Comparison of ENCODE assay signal across 20 cellular contexts in genomic region chr11:46643986-46644385, GRCh38. TPM values are rescaled to one million over a fixed set of nuclear protein-coding genes. Genes with fewer than 3 reads are reported as not detected.
A peak's percentile ranks its signal among the peaks of the same experiment; 100 is the strongest.
DNase-seq lines count a peak whose midpoint lies in the region; ATAC-seq and TF ChIP-seq lines count a peak whose summit lies in the region.
"Had no signal": no experiment of that assay in that cellular context is flagged by ENCODE, and none has a peak within 500 bp of the region (broad histone marks: within the 10 kb centered on the region; RNA-seq: fewer than 3 reads in every experiment).

No MANE protein-coding gene starts in this region.

- H3K36me3 Mint-ChIP-seq in GM23338 (ENCODE audit: low read depth) (peaks cover 37% of the 10 kb centered on the region; the same call in 2 of the 3 replicates), T-helper 17 cell (ENCODE audit: low read depth) (peaks cover 5% of the 10 kb centered on the region)

- peaks cover 2% of the 10 kb centered on the region for H3K27me3 Mint-ChIP-seq in GM23338 (ENCODE audit: insufficient read depth, low read depth, poor library complexity)
- H3K27me3 Mint-ChIP-seq in T-helper 17 cell = no peaks in the 10 kb centered on the region
- H3K27me3 Mint-ChIP-seq: B cell; CD4-positive, CD25-positive, alpha-beta regulatory T cell had no signal

- H4K20me1 ChIP-seq in GM23338 (replicated peaks; ENCODE audit: insufficient read depth) = peaks cover 12% of the 10 kb centered on the region; the same call in 1 of the 2 replicates

- no peaks in the 10 kb centered on the region for H3K4me1 ChIP-seq in GM23338 (ENCODE audit: insufficient read depth)
- H3K4me1 ChIP-seq: BLaER1 had no signal

- 0 out of 2 replicates have a peak, but pooled peaks cover under 1% of the 10 kb centered on the region for H3F3A ChIP-seq in GM23338 (replicated peaks; ENCODE audit: low read depth)

- no peaks in the 10 kb centered on the region for H3K27me3 ChIP-seq in GM23338 (ENCODE audit: insufficient read depth)
- no peaks in the 10 kb centered on the region for H3K27me3 ChIP-seq in dorsolateral prefrontal cortex
- no peaks in the 10 kb centered on the region for H3K27me3 ChIP-seq in brain microvascular endothelial cell (replicated peaks)
- H3K27me3 ChIP-seq: BLaER1 had no signal

- TF ChIP-seq CTCF in GM23338 (conservative IDR thresholded peaks at IDR 0.05; ENCODE audit: low read depth in 2 of 2) (no peak), dorsolateral prefrontal cortex (IDR thresholded peaks at IDR 0.05 in 54 of 56, conservative IDR thresholded peaks at IDR 0.05 in 2 of 56; ENCODE audit: low read depth in 1 of 56, partially characterized antibody in 56 of 56) (no peak), brain microvascular endothelial cell (IDR thresholded peaks at IDR 0.05; ENCODE audit: low read depth, low read length, missing control alignments) (no peak)

- 0 out of 2 replicates have a peak, but pooled peaks cover 4% of the 10 kb centered on the region for H3K79me2 ChIP-seq in GM23338 (replicated peaks; ENCODE audit: insufficient read depth)

- intact Hi-C loops in dorsolateral prefrontal cortex (cut with DNase I) = no loop called here

- H3K27ac Mint-ChIP-seq in GM23338 (no peak overlapping the region), T-helper 17 cell (peak overlapping the region; percentile 65)
- H3K27ac Mint-ChIP-seq: B cell; CD4-positive, CD25-positive, alpha-beta regulatory T cell; CD8-positive, alpha-beta T cell; HFFc6 had no signal

- no peaks in the 10 kb centered on the region; the same call in 2 of the 3 replicates for H3K9me3 Mint-ChIP-seq in GM23338
- H3K9me3 Mint-ChIP-seq: HFFc6 had no signal

- H3K4me3 ChIP-seq in GM23338 (no peak overlapping the region), dorsolateral prefrontal cortex (no peak overlapping the region), brain microvascular endothelial cell (ENCODE audit: low read depth, low read length) (no peak overlapping the region)
- H3K4me3 ChIP-seq: BLaER1, GM12878, HAP-1 had no signal

- H3K4me2 ChIP-seq in GM23338 = no peak overlapping the region
- H3K4me2 ChIP-seq: BLaER1 had no signal

- H3K27ac ChIP-seq in GM23338 (ENCODE audit: low read depth) (0 out of 2 replicates have a peak overlapping the region, but pooled peaks have one; percentile 30), dorsolateral prefrontal cortex (peak overlapping the region in 47 of 59 donors; percentile 0 to 100 (median 58)), brain microvascular endothelial cell (no peak overlapping the region)
- H3K27ac ChIP-seq: BLaER1, C4-2B had no signal

- H3K36me3 ChIP-seq in GM23338 (ENCODE audit: insufficient read depth) = peaks cover 7% of the 10 kb centered on the region
- H3K36me3 ChIP-seq in brain microvascular endothelial cell (replicated peaks) = peaks cover 24% of the 10 kb centered on the region

- H2AFZ ChIP-seq in GM23338 = no peak overlapping the region

- no peak overlapping the region for H3K4me3 Mint-ChIP-seq in GM23338
- H3K4me3 Mint-ChIP-seq in T-helper 17 cell = no peak overlapping the region
- H3K4me3 Mint-ChIP-seq: B cell; CD4-positive, CD25-positive, alpha-beta regulatory T cell; CD8-positive, alpha-beta T cell; HFFc6 had no signal

- H3K9me2 ChIP-seq in GM23338 (ENCODE audit: insufficient read depth) = 0 out of 2 replicates have a peak, but pooled peaks cover 7% of the 10 kb centered on the region

- DNase-seq in COLO829 (ENCODE audit: low spot score) = peak; percentile 91
- DNase-seq in GM23338 (ENCODE audit: low spot score) = no peak
- DNase-seq in T-helper 17 cell = no peak
- DNase-seq in dorsolateral prefrontal cortex = no peak
- DNase-seq in brain microvascular endothelial cell = no peak
- DNase-seq in AG20443 (ENCODE audit: low spot score) = no peak
- DNase-seq: CD4-positive, CD25-positive, alpha-beta regulatory T cell; CD8-positive, alpha-beta T cell; DMS 273 treated with DMSO at 0.1 percent for 48 hours; DMS79; EL; GDM1; GOT3; HFFc6 had no signal

- H3K4me1 Mint-ChIP-seq in GM23338 (no peaks in the 10 kb centered on the region), T-helper 17 cell (peaks cover 12% of the 10 kb centered on the region)

- in situ Hi-C loops in brain microvascular endothelial cell (cut with HindIII; ENCODE audit: low pct_ligation_motif_present, low sequenced_read_pairs) = no loop called here

- no peak for ATAC-seq in GM23338
- no peak for ATAC-seq in T-helper 17 cell
- no peak for ATAC-seq in HG03108 (IDR thresholded peaks at IDR 0.05; ENCODE audit: unreplicated experiment)
- ATAC-seq: CD8-positive, alpha-beta T cell; GM12878 had no signal

- no peaks in the 10 kb centered on the region for H3K9me3 ChIP-seq in T-helper 17 cell (ENCODE audit: control insufficient read depth, low read length, poor library complexity, severe bottlenecking)
- H3K9me3 ChIP-seq: BLaER1, HAP-1 had no signal

TF ChIP-seq in GM23338, 12 proteins besides CTCF, POLR2A, EP300 and RAD21 (continues in another document):
- TF ChIP-seq EZH2 (IDR thresholded peaks at IDR 0.05; ENCODE audit: low read depth, unreplicated experiment) (no peak), ZNF114 (CRISPR knock-in tag; IDR thresholded peaks at IDR 0.05) (no peak), STAT1 (IDR thresholded peaks at IDR 0.05; ENCODE audit: unreplicated experiment) (no peak), POLR2AphosphoS5 (IDR thresholded peaks at IDR 0.05; ENCODE audit: low read depth) (no peak), CREB1 (CRISPR knock-in tag; IDR thresholded peaks at IDR 0.05; ENCODE audit: low read depth) (no peak), ETS1 (IDR thresholded peaks at IDR 0.05) (no peak), EZH2phosphoT487 (IDR thresholded peaks at IDR 0.05; ENCODE audit: unreplicated experiment) (no peak), ZNF331 (CRISPR knock-in tag; IDR thresholded peaks at IDR 0.05; ENCODE audit: low read depth) (no peak), REST (IDR thresholded peaks at IDR 0.05; ENCODE audit: unreplicated experiment) (no peak), NANOG (IDR thresholded peaks at IDR 0.05; ENCODE audit: borderline replicate concordance) (no peak), JUNB (IDR thresholded peaks at IDR 0.05; ENCODE audit: unreplicated experiment) (no peak)

RNA-seq across cellular contexts. Expression of gene ATG13, which starts 26.6 kb away (rescaled TPM):
- total RNA-seq in GM23338 (2014; rRNA removed; shearing (Covaris generic)) = 71.1 and 71.4 TPM in 2 replicates
- 32.3 and 32.9 TPM in 2 replicates for polyA plus RNA-seq in GM23338 (2016; fragmentation: Nextera tagmentation; extraction: Ambion mirVana)
- total RNA-seq in T-helper 17 cell (100 to 1,000 TPM; 110 to 129 TPM), dorsolateral prefrontal cortex (100 to 1,000 TPM; 107 to 201 (median 150) TPM)

RNA-seq across cellular contexts. Expression of gene HARBI1, which starts 27.0 kb away (rescaled TPM):
- total RNA-seq in GM23338 (2014; rRNA removed; shearing (Covaris generic)) = 4.9 and 6.5 TPM in 2 replicates
- 4.2 TPM in 2 replicates for polyA plus RNA-seq in GM23338 (2016; fragmentation: Nextera tagmentation; extraction: Ambion mirVana)
- total RNA-seq in T-helper 17 cell = 10 to 100 TPM; 17.2 to 17.4 TPM
- total RNA-seq in dorsolateral prefrontal cortex = 10 to 100 TPM in 23 of 120 experiments, 1 to 10 TPM in 97; 4.5 to 29.2 (median 8.0) TPM

RNA-seq across cellular contexts. Expression of gene AMBRA1, which starts 50.2 kb away (rescaled TPM):
- 34.8 and 42.2 TPM in 2 replicates for total RNA-seq in GM23338 (2014; rRNA removed; shearing (Covaris generic))
- polyA plus RNA-seq in GM23338 (2016; fragmentation: Nextera tagmentation; extraction: Ambion mirVana) = 8.3 and 8.9 TPM in 2 replicates
- total RNA-seq in T-helper 17 cell = 10 to 100 TPM; 47.3 to 52.2 TPM
- 10 to 100 TPM; 38.0 to 80.2 (median 50.1) TPM for total RNA-seq in dorsolateral prefrontal cortex

RNA-seq across cellular contexts. Expression of gene ARHGAP1, which starts 56.4 kb away (rescaled TPM):
- 30.4 and 38.1 TPM in 2 replicates for total RNA-seq in GM23338 (2014; rRNA removed; shearing (Covaris generic))
- polyA plus RNA-seq in GM23338 (2016; fragmentation: Nextera tagmentation; extraction: Ambion mirVana) = 23.4 and 23.5 TPM in 2 replicates
- total RNA-seq in T-helper 17 cell (10 to 100 TPM; 58.0 to 65.9 TPM), dorsolateral prefrontal cortex (100 to 1,000 TPM in 13 of 120 experiments, 10 to 100 TPM in 107; 52.6 to 143 (median 80.0) TPM)

RNA-seq across cellular contexts. Expression of gene ZNF408, which starts 56.8 kb away (rescaled TPM):
- 17.2 and 25.6 TPM in 2 replicates for total RNA-seq in GM23338 (2014; rRNA removed; shearing (Covaris generic))
- polyA plus RNA-seq in GM23338 (2016; fragmentation: Nextera tagmentation; extraction: Ambion mirVana) = 6.1 and 7.8 TPM in 2 replicates
- total RNA-seq in T-helper 17 cell (10 to 100 TPM; 11.0 to 14.7 TPM), dorsolateral prefrontal cortex (10 to 100 TPM in 20 of 120 experiments, 1 to 10 TPM in 100; 4.8 to 15.1 (median 8.4) TPM)
